In genomic region chr4:17811078-17811603, GRCh38 we compare ENCODE assay signal across 1 cellular context.
TF ChIP-seq lines count a peak whose summit lies in the region.

No MANE protein-coding gene starts in this region.

TF ChIP-seq in K562, 482 proteins besides CTCF, POLR2A, EP300 and RAD21 (continued from another document and continues in another):
- TF ChIP-seq CHD7 (IDR thresholded peaks at IDR 0.05; ENCODE audit: low read depth, low read length) (no peak), NFIX (CRISPR knock-in tag; IDR thresholded peaks at IDR 0.05; ENCODE audit: low read depth) (no peak), CREB3L1 (IDR thresholded peaks at IDR 0.05; ENCODE audit: borderline replicate concordance, low read depth) (peak; percentile 32; the same call in 1 of the 2 replicates), HMGN3 (IDR thresholded peaks at IDR 0.05; ENCODE audit: borderline replicate concordance, extremely low read depth, insufficient read length, low read depth, low read length) (peak; percentile 14), CCAR2 (IDR thresholded peaks at IDR 0.05; ENCODE audit: low read depth, low read length) (no peak), MCM2 (IDR thresholded peaks at IDR 0.05; ENCODE audit: low read depth) (no peak), ZFP36 (IDR thresholded peaks at IDR 0.05; ENCODE audit: low read depth, low read length, partially characterized antibody) (no peak), KAT7 (CRISPR knock-in tag; IDR thresholded peaks at IDR 0.05; ENCODE audit: borderline replicate concordance) (no peak), RBM39 (optimal IDR thresholded peaks at IDR 0.05; ENCODE audit: low read depth, low read length) (no peak), ZNF644 (tag; IDR thresholded peaks at IDR 0.05; ENCODE audit: low read depth) (no peak), KLF1 (tag; IDR thresholded peaks at IDR 0.05) (no peak), NEUROD1 (IDR thresholded peaks at IDR 0.05; ENCODE audit: borderline replicate concordance, low read depth, low read length, partially characterized antibody) (no peak), HMG20A (CRISPR knock-in tag; conservative IDR thresholded peaks at IDR 0.05) (no peak), CREBBP (IDR thresholded peaks at IDR 0.05; ENCODE audit: low read depth, low read length) (no peak), ZNF217 (CRISPR knock-in tag; IDR thresholded peaks at IDR 0.05) (no peak), OTX1 (CRISPR knock-in tag; IDR thresholded peaks at IDR 0.05) (no peak), PTBP1 (IDR thresholded peaks at IDR 0.05; ENCODE audit: low read depth, low read length) (no peak), ZNF717 (CRISPR knock-in tag; IDR thresholded peaks at IDR 0.05) (no peak), ZNF239 (CRISPR knock-in tag; IDR thresholded peaks at IDR 0.05) (no peak), HOXB6 (CRISPR knock-in tag; IDR thresholded peaks at IDR 0.05; ENCODE audit: borderline replicate concordance) (no peak), TGIF2 (CRISPR knock-in tag; IDR thresholded peaks at IDR 0.05) (peak; percentile 6; the same call in 1 of the 2 replicates), ZNF384 (IDR thresholded peaks at IDR 0.05; ENCODE audit: low read depth, low read length) (no peak), BRF1 (IDR thresholded peaks at IDR 0.05; ENCODE audit: borderline replicate concordance, extremely low read depth, insufficient read length) (no peak), ZZZ3 (IDR thresholded peaks at IDR 0.05) (no peak), ZBTB5 (IDR thresholded peaks at IDR 0.05) (no peak), BDP1 (IDR thresholded peaks at IDR 0.05; ENCODE audit: insufficient read depth, insufficient read length) (no peak), SRSF7 (optimal IDR thresholded peaks at IDR 0.05; ENCODE audit: low read depth, low read length) (no peak), ZNF280B (CRISPR knock-in tag; IDR thresholded peaks at IDR 0.05) (no peak), SIX5 (IDR thresholded peaks at IDR 0.05; ENCODE audit: borderline replicate concordance in 1 of 2, insufficient read depth in 1 of 2, low read depth in 1 of 2, low read length in 2 of 2) (no peak), ARHGAP35 (IDR thresholded peaks at IDR 0.05; ENCODE audit: partially characterized antibody) (no peak), ZNF280A (IDR thresholded peaks at IDR 0.05; ENCODE audit: low read depth, partially characterized antibody) (no peak), ZNF77 (CRISPR knock-in tag; IDR thresholded peaks at IDR 0.05) (no peak), TFAP4 (CRISPR knock-in tag; IDR thresholded peaks at IDR 0.05; ENCODE audit: borderline replicate concordance) (no peak; the same call in 1 of the 2 replicates), NCOA6 (IDR thresholded peaks at IDR 0.05) (no peak), DPF2 (IDR thresholded peaks at IDR 0.05) (no peak), MEF2A (IDR thresholded peaks at IDR 0.05; ENCODE audit: control insufficient read depth, low read depth, low read length) (no peak), NELFE (IDR thresholded peaks at IDR 0.05; ENCODE audit: insufficient read depth, insufficient read length) (no peak), IFI16 (CRISPR knock-in tag; IDR thresholded peaks at IDR 0.05) (no peak), ZNF766 (CRISPR knock-in tag; conservative IDR thresholded peaks at IDR 0.05) (0 out of 2 replicates have a peak, but pooled peaks have one; percentile 26), ZNF431 (CRISPR knock-in tag; IDR thresholded peaks at IDR 0.05) (no peak), DIDO1 (tag; IDR thresholded peaks at IDR 0.05; ENCODE audit: low read depth) (no peak), RBBP5 (IDR thresholded peaks at IDR 0.05; ENCODE audit: borderline replicate concordance, insufficient read depth, low read length, poor library complexity, severe bottlenecking) (peak; percentile 4), CCNT2 (IDR thresholded peaks at IDR 0.05; ENCODE audit: borderline replicate concordance, extremely low read depth, insufficient read length, low read depth, low read length) (no peak), ZBTB1 (CRISPR knock-in tag; IDR thresholded peaks at IDR 0.05; ENCODE audit: borderline replicate concordance, low read depth) (no peak)
- TF ChIP-seq, protein P1, sequence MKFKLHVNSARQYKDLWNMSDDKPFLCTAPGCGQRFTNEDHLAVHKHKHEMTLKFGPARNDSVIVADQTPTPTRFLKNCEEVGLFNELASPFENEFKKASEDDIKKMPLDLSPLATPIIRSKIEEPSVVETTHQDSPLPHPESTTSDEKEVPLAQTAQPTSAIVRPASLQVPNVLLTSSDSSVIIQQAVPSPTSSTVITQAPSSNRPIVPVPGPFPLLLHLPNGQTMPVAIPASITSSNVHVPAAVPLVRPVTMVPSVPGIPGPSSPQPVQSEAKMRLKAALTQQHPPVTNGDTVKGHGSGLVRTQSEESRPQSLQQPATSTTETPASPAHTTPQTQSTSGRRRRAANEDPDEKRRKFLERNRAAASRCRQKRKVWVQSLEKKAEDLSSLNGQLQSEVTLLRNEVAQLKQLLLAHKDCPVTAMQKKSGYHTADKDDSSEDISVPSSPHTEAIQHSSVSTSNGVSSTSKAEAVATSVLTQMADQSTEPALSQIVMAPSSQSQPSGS (CRISPR knock-in tag; IDR thresholded peaks at IDR 0.05) = no peak
- TF ChIP-seq, protein P2, sequence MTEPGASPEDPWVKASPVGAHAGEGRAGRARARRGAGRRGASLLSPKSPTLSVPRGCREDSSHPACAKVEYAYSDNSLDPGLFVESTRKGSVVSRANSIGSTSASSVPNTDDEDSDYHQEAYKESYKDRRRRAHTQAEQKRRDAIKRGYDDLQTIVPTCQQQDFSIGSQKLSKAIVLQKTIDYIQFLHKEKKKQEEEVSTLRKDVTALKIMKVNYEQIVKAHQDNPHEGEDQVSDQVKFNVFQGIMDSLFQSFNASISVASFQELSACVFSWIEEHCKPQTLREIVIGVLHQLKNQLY (CRISPR knock-in tag; conservative IDR thresholded peaks at IDR 0.05) = no peak
